17 cellular contexts compared by ENCODE assay signal in genomic region chr4:158776106-158776505, GRCh38. TPM values are rescaled to one million over a fixed set of nuclear protein-coding genes. Genes with fewer than 3 reads are reported as not detected.
DNase-seq lines count a peak whose midpoint lies in the region; ATAC-seq, FAIRE-seq and TF ChIP-seq lines count a peak whose summit lies in the region.
"Had no signal": no experiment of that assay in that cellular context is flagged by ENCODE, and none has a peak within 500 bp of the region (broad histone marks: within the 10 kb centered on the region; RNA-seq: fewer than 3 reads in every experiment).

No MANE protein-coding gene starts in this region.

- no peak overlapping the region for H3K27ac ChIP-seq in IMR-90 (ENCODE audit: insufficient read depth, low read length)
- no peak overlapping the region for H3K27ac ChIP-seq in K562 (ENCODE audit: extremely low read depth, low read depth, low read length)
- peak overlapping the region; percentile 59 for H3K27ac ChIP-seq in layer of hippocampus (ENCODE audit: low read depth, low read length)
- H3K27ac ChIP-seq in substantia nigra (ENCODE audit: low read depth, low read length, poor library complexity, severe bottlenecking): peak overlapping the region; percentile 79

- 0 out of 2 replicates have a peak overlapping the region, but pooled peaks have one; percentile 22 for H2BK120ac ChIP-seq in IMR-90 (ENCODE audit: low read depth, low read length)

- H3K9me1 ChIP-seq in IMR-90 (ENCODE audit: insufficient read depth, low read length) (peaks cover 11% of the 10 kb centered on the region), K562 (ENCODE audit: control insufficient read depth, insufficient read depth, low read length) (no peaks in the 10 kb centered on the region)

- CTCF ChIA-PET in IMR-90 (lab: Yijun Ruan, JAX) (no interaction called here), K562 (lab: Yijun Ruan, JAX; ENCODE audit: low intra/inter-chr PET ratio) (no interaction called here)
- CTCF ChIA-PET in activated naive CD4-positive, alpha-beta T cell treated with anti-CD3 and anti-CD28 coated beads for 36 hours (lab: Charles Lee): no interaction called here

- no peak overlapping the region for H2BK20ac ChIP-seq in IMR-90 (ENCODE audit: low read depth, low read length)

- POLR2A ChIA-PET in IMR-90 (lab: Charles Lee; ENCODE audit: unreplicated experiment): no interaction called here
- POLR2A ChIA-PET in K562 (lab: Yijun Ruan, JAX): no interaction called here

- H3K27me3 ChIP-seq in IMR-90 (ENCODE audit: control insufficient read depth, insufficient read depth, low read length) (no peaks in the 10 kb centered on the region), K562 (ENCODE audit: control insufficient read depth in 2 of 2, insufficient read depth in 2 of 2, low read length in 2 of 2) (no peaks in the 10 kb centered on the region), layer of hippocampus (ENCODE audit: control insufficient read depth, insufficient read depth, low read length) (no peaks in the 10 kb centered on the region)

- no CpG with 5 or more reads among the region's 1 CpG for whole genome bisulfite sequencing in IMR-90 (ENCODE audit: extremely low coverage in 2 of 2, insufficient read length in 1 of 2), 2 experiments
- 28% methylated on average over 1 of the region's 1 CpG for WGBS in K562 (ENCODE audit: insufficient coverage, low coverage, missing lambda C conversion rate)

- H3K36me3 Mint-ChIP-seq in effector memory CD8-positive, alpha-beta T cell (ENCODE audit: insufficient read depth): no peaks in the 10 kb centered on the region
- H3K36me3 Mint-ChIP-seq in activated naive CD4-positive, alpha-beta T cell treated with anti-CD3 and anti-CD28 coated beads for 36 hours (ENCODE audit: low read depth): no peaks in the 10 kb centered on the region

- H3K36me3 ChIP-seq in IMR-90 (ENCODE audit: control insufficient read depth, insufficient read depth, low read length) (no peaks in the 10 kb centered on the region), K562 (ENCODE audit: control insufficient read depth, insufficient read depth, low read length) (no peaks in the 10 kb centered on the region)

- no peak overlapping the region for H3K18ac ChIP-seq in IMR-90 (ENCODE audit: low read depth, low read length)

- H3K9ac ChIP-seq in IMR-90 (ENCODE audit: low read depth, low read length): no peak overlapping the region
- H3K9ac ChIP-seq in K562 (ENCODE audit: insufficient read depth in 1 of 2, low read depth in 2 of 2, low read length in 2 of 2): no peak overlapping the region

- H3K14ac ChIP-seq in IMR-90 (replicated peaks; ENCODE audit: low read depth, low read length): no peak overlapping the region

- in situ Hi-C loops in IMR-90 (cut with MboI; ENCODE audit: low sequenced_read_pairs) (no loop called here), K562 (cut with MboI) (no loop called here)

- no peak overlapping the region for H3K27ac Mint-ChIP-seq in effector memory CD8-positive, alpha-beta T cell
- H3K27ac Mint-ChIP-seq in activated naive CD4-positive, alpha-beta T cell treated with anti-CD3 and anti-CD28 coated beads for 36 hours: no peak overlapping the region
- H3K27ac Mint-ChIP-seq: B cell; CD4-positive, alpha-beta T cell had no signal

- dilution Hi-C loops in IMR-90 (cut with HindIII; ENCODE audit: low sequenced_read_pairs, unreplicated experiment): no loop called here

- DNase-seq in IMR-90 (no peak), K562 (ENCODE audit: extremely low read depth in 1 of 4, low spot score in 3 of 4) (no peak), substantia nigra (lab: John Stamatoyannopoulos, UW) (no peak), NCI-H2029 treated with DMSO at 0.1 percent for 48 hours (lab: John Stamatoyannopoulos, UW) (no peak)
- no peak for DNase-seq in effector memory CD8-positive, alpha-beta T cell
- no peak for DNase-seq in activated naive CD4-positive, alpha-beta T cell treated with anti-CD3 and anti-CD28 coated beads for 36 hours
- DNase-seq: ACHN; Calu3; CD4-positive, alpha-beta T cell; HCEC 1CT; NCI-H1092; NCI-H1694; NCI-H748 treated with DMSO at 0.1 percent for 48 hours had no signal

- peaks cover 25 to 60% of the 10 kb centered on the region in 2 experiments for H3K79me1 ChIP-seq in IMR-90 (ENCODE audit: low read depth in 1 of 2, low read length in 2 of 2)

- H3K4me1 Mint-ChIP-seq in effector memory CD8-positive, alpha-beta T cell (ENCODE audit: low read depth in 2 of 2): peaks cover 16 to 18% of the 10 kb centered on the region in 2 donors
- peaks cover 41% of the 10 kb centered on the region for H3K4me1 Mint-ChIP-seq in activated naive CD4-positive, alpha-beta T cell treated with anti-CD3 and anti-CD28 coated beads for 36 hours (ENCODE audit: low read depth)

- H3K79me2 ChIP-seq in K562 (ENCODE audit: control insufficient read depth, insufficient read depth, low read length): peaks cover 54% of the 10 kb centered on the region

- no peak for TF ChIP-seq POLR2A in IMR-90 (IDR thresholded peaks at IDR 0.05; ENCODE audit: low read depth, low read length)
- no peak for TF ChIP-seq POLR2A in K562 (conservative IDR thresholded peaks at IDR 0.05)

- no peak overlapping the region for H4K8ac ChIP-seq in IMR-90 (ENCODE audit: low read depth in 2 of 2, low read length in 2 of 2)

- ATAC-seq in IMR-90 (ENCODE audit: low read depth) (no peak), K562 (no peak), HG03097 (IDR thresholded peaks at IDR 0.05; ENCODE audit: low FRiP score, unreplicated experiment) (no peak)
- no peak for ATAC-seq in effector memory CD8-positive, alpha-beta T cell (replicated peaks)
- ATAC-seq: GM12878 had no signal

- no peaks in the 10 kb centered on the region for H3K27me3 Mint-ChIP-seq in effector memory CD8-positive, alpha-beta T cell
- no peaks in the 10 kb centered on the region for H3K27me3 Mint-ChIP-seq in activated naive CD4-positive, alpha-beta T cell treated with anti-CD3 and anti-CD28 coated beads for 36 hours (ENCODE audit: low read depth)
- H3K27me3 Mint-ChIP-seq: CD4-positive, alpha-beta T cell had no signal

- H2AFZ ChIP-seq in IMR-90 (replicated peaks; ENCODE audit: low read length, poor library complexity) (no peak overlapping the region), K562 (ENCODE audit: low read depth, low read length) (no peak overlapping the region)

- H3K4me3 ChIP-seq in IMR-90 (ENCODE audit: insufficient read depth, low read depth, low read length) (no peak overlapping the region), K562 (no peak overlapping the region)
- H3K4me3 ChIP-seq: GM12878 had no signal

- H3K4me2 ChIP-seq in IMR-90 (ENCODE audit: low read depth, low read length): no peak overlapping the region
- H3K4me2 ChIP-seq in K562 (ENCODE audit: insufficient read depth, low read length): no peak overlapping the region

- H3K4me1 ChIP-seq in IMR-90 (ENCODE audit: control insufficient read depth, insufficient read depth, low read length) (peaks cover 15% of the 10 kb centered on the region), K562 (replicated peaks in 1 of 2; ENCODE audit: control insufficient read depth in 2 of 2, insufficient read depth in 2 of 2, low read length in 2 of 2) (peaks cover 0 to 11% of the 10 kb centered on the region in 2 experiments; a peak in 4 of 5 replicates)

- peak overlapping the region; percentile 6; the same call in 1 of the 2 replicates for H4K5ac ChIP-seq in IMR-90 (ENCODE audit: low read depth, low read length)

- H3K9me3 ChIP-seq in IMR-90 (ENCODE audit: control insufficient read depth, insufficient read depth, low read length) (no peaks in the 10 kb centered on the region), K562 (replicated peaks; ENCODE audit: control insufficient read depth, insufficient read depth, low read depth, low read length) (no peaks in the 10 kb centered on the region)

- no peak for TF ChIP-seq RAD21 in IMR-90 (IDR thresholded peaks at IDR 0.05; ENCODE audit: low read length)
- TF ChIP-seq RAD21 in K562 (CRISPR knock-in tag; conservative IDR thresholded peaks at IDR 0.05 in 1 of 2, IDR thresholded peaks at IDR 0.05 in 1 of 2): no peak

- no peak for FAIRE-seq in K562 (lab: Jason Lieb, UNC)
- FAIRE-seq: GM12878 had no signal

- intact Hi-C loops in IMR-90 (cut with micrococcal nuclease) (no loop called here), K562 (cut with micrococcal nuclease) (loop anchor here (10.0 kb wide), 1 partner anchor 49 kb away; no protein-coding TSS in a partner anchor)
- intact Hi-C loops in activated naive CD4-positive, alpha-beta T cell treated with anti-CD3 and anti-CD28 coated beads for 36 hours (cut with micrococcal nuclease): no loop called here

- no TSS peak for BruUV-seq in IMR-90 (replicated peaks; lab: Mats Ljungman, UMichigan)
- BruUV-seq in K562 (replicated peaks; lab: Mats Ljungman, UMichigan): no TSS peak

- H4K20me1 ChIP-seq in IMR-90 (ENCODE audit: insufficient read depth, low read length) (no peaks in the 10 kb centered on the region), K562 (replicated peaks; ENCODE audit: control insufficient read depth, insufficient read depth, low read length) (no peaks in the 10 kb centered on the region)

- no peak overlapping the region for H2AK9ac ChIP-seq in IMR-90 (replicated peaks; ENCODE audit: low read depth, low read length, poor library complexity)

- TF ChIP-seq CTCF in IMR-90 (conservative IDR thresholded peaks at IDR 0.05; ENCODE audit: low read depth, low read length) (no peak), K562 (IDR thresholded peaks at IDR 0.05 in 2 of 3, conservative IDR thresholded peaks at IDR 0.05 in 1 of 3; ENCODE audit: insufficient read depth in 2 of 3, low read depth in 1 of 3, low read length in 3 of 3) (no peak)

- H3K23ac ChIP-seq in IMR-90 (ENCODE audit: low read depth, low read length): no peak overlapping the region

- H3K4me3 Mint-ChIP-seq in effector memory CD8-positive, alpha-beta T cell: no peak overlapping the region
- no peak overlapping the region for H3K4me3 Mint-ChIP-seq in activated naive CD4-positive, alpha-beta T cell treated with anti-CD3 and anti-CD28 coated beads for 36 hours
- H3K4me3 Mint-ChIP-seq: B cell; CD4-positive, alpha-beta T cell had no signal

- H4K91ac ChIP-seq in IMR-90 (ENCODE audit: insufficient read depth, low read depth, low read length): no peak overlapping the region

- no peaks in the 10 kb centered on the region for H3K9me3 Mint-ChIP-seq in effector memory CD8-positive, alpha-beta T cell
- H3K9me3 Mint-ChIP-seq in activated naive CD4-positive, alpha-beta T cell treated with anti-CD3 and anti-CD28 coated beads for 36 hours: no peaks in the 10 kb centered on the region
- H3K9me3 Mint-ChIP-seq: CD4-positive, alpha-beta T cell had no signal

- no peak overlapping the region for H2BK5ac ChIP-seq in IMR-90 (ENCODE audit: low read depth, low read length, poor library complexity, severe bottlenecking)

- H2BK15ac ChIP-seq in IMR-90 (ENCODE audit: low read depth, low read length): peak overlapping the region; percentile 74; the same call in 2 of the 3 replicates

- TF ChIP-seq EP300 in K562 (IDR thresholded peaks at IDR 0.05; ENCODE audit: low read length): no peak

- no peak overlapping the region for H2AK5ac ChIP-seq in IMR-90 (ENCODE audit: low read depth, low read length)

- H3K4ac ChIP-seq in IMR-90 (ENCODE audit: low read depth, low read length): no peak overlapping the region

- no peak overlapping the region for H3K56ac ChIP-seq in IMR-90 (ENCODE audit: extremely low read depth, insufficient read depth, low read length)

RNA-seq across cellular contexts. Expression of gene FNIP2, which starts 7.3 kb away (rescaled TPM):
- total RNA-seq in IMR-90 (2012; rRNA removed): 22.2 and 24.6 TPM in 2 replicates
- 3.9 and 4.7 TPM in 2 replicates for polyA plus RNA-seq in IMR-90 (2012; rRNA removed)
- 1.6 and 2.5 TPM in 2 replicates for polyA plus RNA-seq in IMR-90 (2012; cell fraction: cytosol; rRNA removed)
- polyA plus RNA-seq in IMR-90 (2012; cell fraction: nucleus; rRNA removed; ENCODE audit: low replicate concordance): 1.7 and 5.1 TPM in 2 replicates
- total RNA-seq in K562 (2011; cell fraction: chromatin; rRNA removed; ENCODE audit: low replicate concordance): 19.6 and 35.6 TPM in 2 replicates
- 6.0 and 7.4 TPM in 2 replicates for total RNA-seq in K562 (2011; cell fraction: nucleolus; rRNA removed)
- 18.3 and 23.7 TPM in 2 replicates for total RNA-seq in K562 (2011; cell fraction: nucleoplasm; rRNA removed)
- total RNA-seq in K562 (2014; rRNA removed): 6.3 and 7.3 TPM in 2 replicates
- total RNA-seq in K562 (2014; rRNA removed; fragmentation: Illumina TruSeq; extraction: Trizol): 11.7 and 12.4 TPM in 2 replicates
- 14.5 and 15.5 TPM in 2 replicates for total RNA-seq in K562 (2015; rRNA removed; fragmentation: Illumina TruSeq; extraction: Trizol)
- 9.7 and 11.6 TPM in 2 replicates for total RNA-seq in K562 (2021)
- polyA plus RNA-seq in K562 (2011; rRNA removed): 5.5 and 8.3 TPM in 2 replicates
- 2.4 and 3.9 TPM in 2 replicates for polyA plus RNA-seq in K562 (2011; cell fraction: cytosol; rRNA removed)
- polyA plus RNA-seq in K562 (2011; cell fraction: nucleus; rRNA removed): 4.0 and 5.3 TPM in 2 replicates
- polyA plus RNA-seq in K562 (2012): 6.9 and 9.7 TPM in 2 replicates
- polyA plus RNA-seq in K562 (2014; fragmentation: Illumina TruSeq; extraction: Trizol): 7.9 and 8.7 TPM in 2 replicates
- 1 to 10 TPM; 1.7 to 2.8 TPM for polyA plus RNA-seq in K562 (2014; fragmentation: Nextera tagmentation; extraction: Ambion mirVana)
- polyA plus RNA-seq in K562 (2014; rRNA removed): 4.9 and 6.3 TPM in 2 replicates
- polyA minus RNA-seq in K562 (2011; rRNA and poly(A)+ RNA removed): 19.4 and 22.2 TPM in 2 replicates
- 6.7 and 9.5 TPM in 2 replicates for polyA minus RNA-seq in K562 (2011; cell fraction: cytosol; rRNA and poly(A)+ RNA removed)
- polyA minus RNA-seq in K562 (2011; cell fraction: nucleus; rRNA and poly(A)+ RNA removed): 7.5 and 9.8 TPM in 2 replicates
- total RNA-seq in activated naive CD4-positive, alpha-beta T cell treated with anti-CD3 and anti-CD28 coated beads for 36 hours: 10 to 100 TPM; 10.1 to 11.3 TPM

RNA-seq across cellular contexts. Expression of gene PPID, which starts 52.9 kb away (rescaled TPM):
- total RNA-seq in IMR-90 (2012; rRNA removed): 11.8 and 22.8 TPM in 2 replicates
- 17.1 and 21.1 TPM in 2 replicates for polyA plus RNA-seq in IMR-90 (2012; rRNA removed)
- polyA plus RNA-seq in IMR-90 (2012; cell fraction: cytosol; rRNA removed): 4.3 and 5.0 TPM in 2 replicates
- polyA plus RNA-seq in IMR-90 (2012; cell fraction: nucleus; rRNA removed; ENCODE audit: low replicate concordance): 2.7 and 8.2 TPM in 2 replicates
- 13.7 and 37.1 TPM in 2 replicates for total RNA-seq in K562 (2011; cell fraction: chromatin; rRNA removed; ENCODE audit: low replicate concordance)
- 9.2 and 10.5 TPM in 2 replicates for total RNA-seq in K562 (2011; cell fraction: nucleolus; rRNA removed)
- total RNA-seq in K562 (2011; cell fraction: nucleoplasm; rRNA removed): 24.2 and 45.6 TPM in 2 replicates
- 70.3 and 73.7 TPM in 2 replicates for total RNA-seq in K562 (2014; rRNA removed)
- total RNA-seq in K562 (2014; rRNA removed; fragmentation: Illumina TruSeq; extraction: Trizol): 112 and 113 TPM in 2 replicates
- total RNA-seq in K562 (2015; rRNA removed; fragmentation: Illumina TruSeq; extraction: Trizol): 110 and 125 TPM in 2 replicates
- total RNA-seq in K562 (2021): 49.3 and 51.7 TPM in 2 replicates
- polyA plus RNA-seq in K562 (2011; rRNA removed): 29.0 and 46.5 TPM in 2 replicates
- polyA plus RNA-seq in K562 (2011; cell fraction: cytosol; rRNA removed): 28.5 and 32.8 TPM in 2 replicates
- polyA plus RNA-seq in K562 (2011; cell fraction: nucleus; rRNA removed): 16.4 and 17.8 TPM in 2 replicates
- 44.4 and 60.2 TPM in 2 replicates for polyA plus RNA-seq in K562 (2012)
- 122 and 160 TPM in 2 replicates for polyA plus RNA-seq in K562 (2014; fragmentation: Illumina TruSeq; extraction: Trizol)
- polyA plus RNA-seq in K562 (2014; fragmentation: Nextera tagmentation; extraction: Ambion mirVana): 100 to 1,000 TPM in 1 of 2 experiments, 10 to 100 TPM in 1; 57.5 to 135 TPM
- polyA plus RNA-seq in K562 (2014; rRNA removed): 90.9 and 98.6 TPM in 2 replicates
- polyA minus RNA-seq in K562 (2011; rRNA and poly(A)+ RNA removed): 23.9 and 24.5 TPM in 2 replicates
- 16.5 and 16.6 TPM in 2 replicates for polyA minus RNA-seq in K562 (2011; cell fraction: cytosol; rRNA and poly(A)+ RNA removed)
- polyA minus RNA-seq in K562 (2011; cell fraction: nucleus; rRNA and poly(A)+ RNA removed): 9.8 and 16.8 TPM in 2 replicates
- 10 to 100 TPM; 55.4 to 55.6 TPM for total RNA-seq in activated naive CD4-positive, alpha-beta T cell treated with anti-CD3 and anti-CD28 coated beads for 36 hours

Comparison
In these comparisons a context has a peak if more than half of its experiments do, and no peak if none do; other contexts are left out.
1. H3K27ac ChIP-seq: peak in layer of hippocampus (single experiment) and substantia nigra (single experiment); none in IMR-90 (single experiment) and K562 (single experiment).